In the genomic region with DNA sequence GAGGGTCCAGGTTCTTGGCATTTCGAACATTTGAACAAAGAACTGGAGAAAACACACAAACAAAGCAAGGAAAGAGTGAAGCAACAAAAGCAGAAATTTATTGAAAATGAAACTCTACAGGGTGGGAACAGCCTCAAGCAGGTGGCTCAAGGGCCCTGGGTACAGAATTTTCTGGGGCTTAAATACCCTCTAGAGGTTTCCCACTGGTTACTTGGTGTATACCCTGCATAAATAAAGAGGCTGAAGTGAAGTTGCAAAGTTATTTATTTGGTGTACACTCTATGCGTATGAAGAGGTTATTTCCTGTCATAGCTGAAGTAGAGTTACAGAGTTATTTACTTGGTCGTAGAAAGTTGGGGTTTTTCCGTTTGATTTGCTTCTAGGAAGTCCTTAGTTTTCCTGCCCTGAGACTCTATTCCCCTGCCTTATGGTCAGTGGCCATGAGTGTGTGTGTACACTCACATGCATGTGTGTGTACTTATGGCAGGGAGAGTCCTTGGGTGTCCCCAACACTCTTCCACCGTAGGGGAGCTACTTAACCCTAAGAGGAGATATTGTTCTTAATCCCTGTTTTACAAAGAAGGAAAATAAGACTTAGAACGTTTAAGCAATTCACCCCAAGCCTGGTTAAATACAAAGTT, we compare ENCODE assay signal across 21 cellular contexts.
"Had no signal": no experiment of that assay in that cellular context is flagged by ENCODE, and none has a peak within 500 bp of the region (broad histone marks: within the 10 kb centered on the region; RNA-seq: fewer than 3 reads in every experiment).

No MANE protein-coding gene starts in this region.

- DNase-seq: activated CD4-positive, alpha-beta T cell treated with anti-CD3 and anti-CD28 coated beads for 1 hour; activated CD4-positive, alpha-beta T cell treated with anti-CD3 and anti-CD28 coated beads, Interleukin-2, amount 50 U/mL, for 1 hour; activated CD8-positive, alpha-beta T cell treated with anti-CD3 and anti-CD28 coated beads, Interleukin-2, amount 10 ng/mL, durations not matched to agents 7 days and 5 days; activated naive CD4-positive, alpha-beta T cell; activated T-cell treated with anti-CD3 and anti-CD28 coated beads, Interleukin-2, amount 50 U/mL, for 24 hours; central memory CD4-positive, alpha-beta T cell; dermis blood vessel endothelial cell; effector CD8-positive, alpha-beta T cell; foreskin keratinocyte; kidney; naive thymus-derived CD4-positive, alpha-beta T cell; stimulated activated naive CD8-positive, alpha-beta T cell treated with anti-CD3 and anti-CD28 coated beads, Interleukin-15, amount 100 ng/mL, for 72 hours had no signal

- H3K4me3 ChIP-seq: adrenal gland, ascending aorta, lung, prostate gland, tibial nerve had no signal

- H3K27ac ChIP-seq: adrenal gland, ascending aorta, foreskin keratinocyte, prostate gland, tibial nerve had no signal

- H3K27me3 ChIP-seq: adrenal gland, ascending aorta, tibial nerve had no signal

- H3K36me3 ChIP-seq: adrenal gland, ascending aorta, prostate gland, tibial nerve had no signal

- ATAC-seq: activated CD8-positive, alpha-beta T cell treated with anti-CD3 and anti-CD28 coated beads, Interleukin-2, amount 10 ng/mL, durations not matched to agents 7 days and 5 days; activated T-helper 17 cell treated with anti-CD3 and anti-CD28 coated beads, Interleukin-2, amount 50 U/mL, for 72 hours; foreskin keratinocyte; naive thymus-derived CD4-positive, alpha-beta T cell; stimulated activated effector memory CD8-positive, alpha-beta T cell treated with anti-CD3 and anti-CD28 coated beads, Interleukin-12 subunit alpha, Interleukin-12 subunit beta, amount 100 ng/mL, for 72 hours; stimulated activated naive CD8-positive, alpha-beta T cell treated with anti-CD3 and anti-CD28 coated beads, Interleukin-15, amount 100 ng/mL, for 72 hours had no signal

- H3K9me3 ChIP-seq: adrenal gland, ascending aorta, prostate gland, tibial nerve had no signal

- FAIRE-seq: kidney, TTC549, urothelium cell line had no signal

- H3K4me1 ChIP-seq: ascending aorta, prostate gland had no signal
